Comparison of ENCODE assay signal across 19 cellular contexts in the genomic region with DNA sequence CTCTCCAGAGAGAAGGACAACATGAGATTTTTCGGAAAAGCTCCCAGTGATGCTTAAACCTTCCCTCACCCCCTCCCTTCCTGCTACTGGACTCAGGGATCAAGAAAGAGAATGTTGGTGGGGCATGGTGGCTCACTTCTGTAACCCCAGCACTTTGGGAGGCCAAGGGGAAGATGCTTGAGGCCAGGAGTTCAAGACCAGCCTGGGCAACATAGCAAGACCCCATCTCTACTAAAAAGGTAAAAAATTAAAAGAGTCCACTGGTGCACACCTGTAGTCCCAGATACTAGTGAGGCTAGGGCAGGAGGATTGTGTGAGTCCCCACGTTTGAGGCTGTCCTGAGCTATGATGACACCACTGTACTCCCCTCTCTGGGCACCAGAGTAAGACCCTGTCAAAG.
"Had no signal": no experiment of that assay in that cellular context is flagged by ENCODE, and none has a peak within 500 bp of the region (broad histone marks: within the 10 kb centered on the region; RNA-seq: fewer than 3 reads in every experiment).

No MANE protein-coding gene starts in this region.

- H3K9me3 ChIP-seq: breast epithelium, gastroesophageal sphincter, left lung, right lobe of liver, transverse colon had no signal

- FAIRE-seq: astrocyte, kidney, TTC549 had no signal

- DNase-seq: activated B cell treated with CpG ODN at 0.5 μM for 24 hours; activated CD4-positive, alpha-beta T cell treated with anti-CD3 and anti-CD28 coated beads for 48 hours; activated CD8-positive, alpha-beta memory T cell treated with anti-CD3 and anti-CD28 coated beads, Interleukin-2, amount 50 U/mL, for 4 hours; activated effector memory CD4-positive, alpha-beta T cell treated with Interleukin-2 at 50 U/mL for 16 hours; activated naive CD4-positive, alpha-beta T cell treated with anti-CD3 and anti-CD28 coated beads, Interleukin-2, amount 50 U/mL, for 16 hours; activated T-cell treated with anti-CD3 and anti-CD28 coated beads, Interleukin-2, amount 50 U/mL, for 4 hours; cortex of kidney; effector CD8-positive, alpha-beta T cell; heart left ventricle; kidney; left lung; stimulated activated CD4-positive, alpha-beta T cell treated with anti-CD3 and anti-CD28 coated beads, Interleukin-4, amount 100 ng/mL, for 4 hours; transverse colon had no signal

- H3K27me3 ChIP-seq: breast epithelium, gastroesophageal sphincter, heart left ventricle, left lung, right lobe of liver, transverse colon had no signal

- H3K36me3 ChIP-seq: breast epithelium, gastroesophageal sphincter, heart left ventricle, left lung, right lobe of liver, transverse colon had no signal

- H3K4me1 ChIP-seq: breast epithelium had no signal

- ATAC-seq: activated T-cell treated with anti-CD3 and anti-CD28 coated beads, Interleukin-2, amount 50 U/mL, for 4 hours; esophagus mucosa; left lung had no signal

- H3K4me3 ChIP-seq: breast epithelium, gastroesophageal sphincter, heart left ventricle, left lung, right lobe of liver, transverse colon had no signal

- H3K27ac ChIP-seq: breast epithelium, left lung had no signal
